1 cellular context compared by ENCODE assay signal in genomic region chr4:124144302-124144701, GRCh38.
TF ChIP-seq lines count a peak whose summit lies in the region.

No MANE protein-coding gene starts in this region.

TF ChIP-seq in HEK293, 187 proteins besides CTCF, POLR2A, EP300 and RAD21 (continued from another document):
- TF ChIP-seq ZNF449 (tag by site-specific recombination; IDR thresholded peaks at IDR 0.05) = peak; percentile 48; the same call in 1 of the 2 replicates
